ENCODE assay signal across 8 cellular contexts in the genomic region with DNA sequence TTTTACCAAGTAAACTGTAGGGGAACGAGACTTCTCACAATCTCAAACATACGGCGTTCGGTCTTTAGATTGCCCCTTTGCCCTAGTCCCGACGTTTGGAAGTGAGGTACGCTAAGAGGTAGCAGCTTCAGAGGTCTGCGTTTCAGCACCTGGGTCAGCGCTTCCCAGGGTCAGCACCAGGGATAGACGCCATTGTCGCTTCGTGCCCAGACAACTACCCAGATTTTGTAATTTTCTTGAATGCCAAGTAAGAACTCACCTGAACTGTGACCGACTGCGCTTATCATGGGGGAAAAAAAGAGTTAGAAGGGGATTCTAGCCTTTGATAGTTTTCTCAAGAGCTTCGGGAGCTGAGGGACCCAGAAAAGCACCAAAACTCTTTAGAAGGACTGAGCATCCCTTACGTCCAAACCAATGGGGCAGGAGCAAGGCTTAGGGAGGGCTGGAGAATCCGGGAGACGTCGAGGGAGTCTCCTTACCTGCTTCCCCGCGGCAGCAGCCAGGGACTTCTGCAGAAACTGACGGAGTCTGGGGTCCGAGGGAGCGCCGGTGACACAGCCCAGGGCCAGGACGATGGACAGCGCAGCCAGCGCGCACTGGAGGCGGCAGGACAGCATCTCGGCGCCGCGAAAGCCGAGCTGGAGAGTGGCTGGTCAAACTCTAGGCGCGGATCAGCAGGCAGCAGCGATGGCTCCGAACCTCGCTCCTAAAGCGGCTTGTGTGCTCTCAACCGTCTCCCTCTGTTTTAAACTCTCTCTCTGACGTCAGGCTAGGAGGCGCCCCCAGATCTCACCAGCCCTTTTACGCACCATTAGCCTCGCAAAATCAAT. TPM values are rescaled to one million over a fixed set of nuclear protein-coding genes. Genes with fewer than 3 reads are reported as not detected.
DNase-seq lines count a peak whose midpoint lies in the region; ATAC-seq and TF ChIP-seq lines count a peak whose summit lies in the region.

A gene (minus strand): TSS at position 720 of the 830 bp plus-strand sequence. CDS start 103 bp downstream, at position 617.

- H3K9me3 Mint-ChIP-seq in CD14-positive monocyte = peaks cover 0 to 11% (median 4%) of the 10 kb centered on the region in 7 donors

- intact Hi-C loops in A673 (cut with micrococcal nuclease; ENCODE audit: unreplicated experiment) (no loop called here), CD14-positive monocyte (cut with micrococcal nuclease) (no loop called here)

- POLR2A ChIA-PET in A673 (lab: Charles Lee; ENCODE audit: low non-redundant PET) = interaction anchor here (0.6 kb wide), 1 partner anchor 95 kb away, joined by 3 read pairs; no protein-coding TSS in a partner anchor

- H3K4me1 Mint-ChIP-seq in CD14-positive monocyte = no peaks in the 10 kb centered on the region

- H3K27ac ChIP-seq in A673 (ENCODE audit: low read depth, low read length, poor library complexity, severe bottlenecking) = no peak within 1 kb of the TSS

- H3K36me3 Mint-ChIP-seq in CD14-positive monocyte = no peaks in the 10 kb centered on the region

- no peak for ATAC-seq in GM21723 (IDR thresholded peaks at IDR 0.05; ENCODE audit: unreplicated experiment)
- ATAC-seq in HG02970 (IDR thresholded peaks at IDR 0.05; ENCODE audit: low FRiP score, unreplicated experiment) = no peak

- peak within 1 kb of the TSS in 1 of 2 donors; percentile 62 for H3K4me3 Mint-ChIP-seq in CD14-positive monocyte

- CTCF ChIA-PET in A673 (lab: Charles Lee) = interaction anchor here (0.7 kb wide), 2 partner anchors 10 to 325 kb away, joined by 4 to 6 read pairs; no protein-coding TSS in a partner anchor

- peaks cover 88% of the 10 kb centered on the region for H3K27me3 ChIP-seq in A673 (replicated peaks; ENCODE audit: insufficient read depth, low read depth, low read length, poor library complexity)

- no TSS peak for BruUV-seq in A673 (replicated peaks; lab: Mats Ljungman, UMichigan)

- H3K9me3 ChIP-seq in A673 (ENCODE audit: low read depth, low read length, poor library complexity, severe bottlenecking) = no peaks in the 10 kb centered on the region

- TF ChIP-seq CTCF in A673 (conservative IDR thresholded peaks at IDR 0.05; ENCODE audit: low read depth, low read length) = no peak
- TF ChIP-seq CTCF in CD14-positive monocyte (IDR thresholded peaks at IDR 0.05) = no peak

- H3K36me3 ChIP-seq in A673 (ENCODE audit: insufficient read depth, low read length, poor library complexity, severe bottlenecking) = no peaks in the 10 kb centered on the region

- peaks cover 41 to 60% (median 51%) of the 10 kb centered on the region in 3 donors for H3K27me3 Mint-ChIP-seq in CD14-positive monocyte (ENCODE audit: low read depth in 3 of 3)

- peak; percentile 60 for DNase-seq in A673 (ENCODE audit: low spot score)
- DNase-seq in HuH-7 (ENCODE audit: low spot score) = peak; percentile 61
- DNase-seq in astrocyte of the hippocampus (ENCODE audit: low read depth, low spot score) = peak; percentile 83
- DNase-seq in kidney tubule cell (ENCODE audit: low spot score) = peak; percentile 57
- DNase-seq in CD14-positive monocyte (ENCODE audit: low spot score) = no peak
- DNase-seq in GOT3 (lab: John Stamatoyannopoulos, UW) = no peak

- no peak within 1 kb of the TSS for H3K4me3 ChIP-seq in A673 (ENCODE audit: low read depth, low read length, poor library complexity, severe bottlenecking)

- no peaks in the 10 kb centered on the region for H3K4me1 ChIP-seq in A673 (ENCODE audit: insufficient read depth, low read length, poor library complexity, severe bottlenecking)

- no peak within 1 kb of the TSS for H3K27ac Mint-ChIP-seq in CD14-positive monocyte

RNA-seq across cellular contexts. Expression of the gene that starts here (rescaled TPM):
- total RNA-seq in A673 (2021) = not detected in 2 replicates
- polyA plus RNA-seq in CD14-positive monocyte = not detected

Comparison
In these comparisons a context has a peak if more than half of its experiments do, and no peak if none do; other contexts are left out.
1. Peak in DNase-seq in A673; RNA of the gene not detected or under 1 TPM.
2. DNase-seq: peak in HuH-7 (single experiment), astrocyte of the hippocampus (single experiment) and kidney tubule cell (single experiment); none in CD14-positive monocyte (single experiment) and GOT3 (single experiment).